ENCODE assay signal across 10 cellular contexts in the genomic region with DNA sequence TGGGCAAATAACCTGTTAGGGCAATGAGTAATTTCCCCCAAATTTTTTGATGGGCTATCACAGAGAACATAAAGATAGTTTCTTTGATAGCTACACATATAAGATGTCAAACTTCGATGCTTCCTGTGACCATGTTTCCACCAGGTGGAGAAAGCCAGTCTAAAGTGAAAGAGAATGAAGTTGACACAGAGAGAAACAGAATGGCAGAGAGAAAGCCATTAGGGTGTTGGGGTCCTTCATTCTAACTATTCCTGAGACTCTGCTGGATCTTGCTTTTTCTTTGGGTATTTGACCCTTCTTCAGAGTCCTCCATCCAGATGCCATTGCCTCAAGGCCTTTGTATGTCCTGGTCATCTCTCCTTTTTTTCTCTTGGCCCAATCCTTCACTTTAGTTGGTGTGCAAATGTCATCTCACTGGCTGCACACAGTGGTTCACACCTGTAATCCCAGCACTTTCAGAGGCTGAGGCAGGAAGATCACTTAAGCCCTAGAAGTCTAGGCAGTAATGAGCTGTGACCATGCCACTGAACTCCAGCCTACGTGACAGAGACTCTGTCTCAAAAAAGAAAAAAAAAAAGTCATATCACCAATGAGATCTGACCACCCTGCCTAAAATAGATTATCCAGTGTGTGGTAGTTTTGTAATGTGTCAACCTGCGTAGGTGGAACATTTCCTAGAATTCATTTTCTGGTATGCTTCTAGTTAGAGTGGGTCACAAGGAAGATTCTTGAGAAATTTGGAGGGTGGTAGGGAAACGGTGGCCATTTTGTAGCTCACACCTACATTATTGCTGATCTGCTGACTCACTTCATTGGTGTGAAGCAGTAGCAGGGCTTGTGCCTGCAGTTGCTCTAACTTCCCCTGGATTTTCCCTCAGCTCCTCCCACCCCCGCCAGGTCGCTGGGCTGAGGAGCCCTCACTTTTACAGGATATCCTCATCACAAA. TPM values are rescaled to one million over a fixed set of nuclear protein-coding genes. Genes with fewer than 3 reads are reported as not detected.
A peak's percentile ranks its signal among the peaks of the same experiment; 100 is the strongest.
DNase-seq lines count a peak whose midpoint lies in the region; ATAC-seq and TF ChIP-seq lines count a peak whose summit lies in the region.
"Had no signal": no experiment of that assay in that cellular context is flagged by ENCODE, and none has a peak within 500 bp of the region (broad histone marks: within the 10 kb centered on the region; RNA-seq: fewer than 3 reads in every experiment).

No MANE protein-coding gene starts in this region.

- no peak for TF ChIP-seq CTCF in Peyer's patch (IDR thresholded peaks at IDR 0.05)

- no peaks in the 10 kb centered on the region for H3K27me3 ChIP-seq in Peyer's patch
- H3K27me3 ChIP-seq: neural progenitor cell had no signal

- intact Hi-C loops in Right ventricle myocardium inferior (cut with DNase I), result no loop called here

- no peak overlapping the region for H3K27ac ChIP-seq in Peyer's patch
- H3K27ac ChIP-seq: KMS-11, neural progenitor cell had no signal

- ATAC-seq in GM18519 (IDR thresholded peaks at IDR 0.05; ENCODE audit: low FRiP score, unreplicated experiment) (peak; percentile 53), HG02642 (IDR thresholded peaks at IDR 0.05; ENCODE audit: poor library complexity, unreplicated experiment) (peak; percentile 81), Right ventricle myocardium inferior (no peak)
- ATAC-seq in activated CD4-positive, CD25-positive, alpha-beta regulatory T cell treated with anti-CD3 and anti-CD28 coated beads, Interleukin-2, amount 50 U/mL, for 24 hours, result peak; percentile 90 to 91

- no peak for TF ChIP-seq POLR2A in Peyer's patch (IDR thresholded peaks at IDR 0.05)

- DNase-seq in stimulated activated CD4-positive, alpha-beta T cell treated with anti-CD3 and anti-CD28 coated beads, Interleukin-12 subunit alpha, Interleukin-12 subunit beta, amount 100 ng/mL, for 4 hours, result peak; percentile 51
- DNase-seq in Right ventricle myocardium inferior (ENCODE audit: missing footprints) (no peak), NCI-H146 treated with DMSO at 0.1 percent for 48 hours (lab: John Stamatoyannopoulos, UW; ENCODE audit: unreplicated experiment) (no peak), putamen (ENCODE audit: low spot score) (no peak), Peyer's patch (no peak)

- no peaks in the 10 kb centered on the region for H3K36me3 ChIP-seq in Peyer's patch
- H3K36me3 ChIP-seq: neural progenitor cell had no signal

- H3K4me3 ChIP-seq in Peyer's patch, result no peak overlapping the region
- H3K4me3 ChIP-seq: neural progenitor cell had no signal

- no peaks in the 10 kb centered on the region for H3K4me1 ChIP-seq in Peyer's patch
- H3K4me1 ChIP-seq: neural progenitor cell had no signal

- H3K9me3 ChIP-seq in Peyer's patch, result no peaks in the 10 kb centered on the region

RNA-seq across cellular contexts. Expression of gene KIF2A, which starts 20.8 kb away (rescaled TPM):
- 9.8 TPM for total RNA-seq in Right ventricle myocardium inferior
- total RNA-seq in Peyer's patch, result 10 to 100 TPM; 38.3 to 71.8 (median 41.6) TPM
